26 cellular contexts compared by ENCODE assay signal in genomic region chr13:59979589-59979988, GRCh38.
DNase-seq lines count a peak whose midpoint lies in the region; ATAC-seq, FAIRE-seq and TF ChIP-seq lines count a peak whose summit lies in the region.
"Had no signal": no experiment of that assay in that cellular context is flagged by ENCODE, and none has a peak within 500 bp of the region (broad histone marks: within the 10 kb centered on the region; RNA-seq: fewer than 3 reads in every experiment).

No MANE protein-coding gene starts in this region.

- H3K9ac ChIP-seq in SK-N-MC (ENCODE audit: insufficient read length) = no peak overlapping the region
- H3K9ac ChIP-seq: BLaER1 treated with 17β-estradiol and CSF1 and Interleukin-3, amounts not matched to agents 10 nM and 100 nM had no signal

- no peak for ATAC-seq in naive thymus-derived CD4-positive, alpha-beta T cell
- ATAC-seq in HG03097 (IDR thresholded peaks at IDR 0.05; ENCODE audit: low FRiP score, unreplicated experiment) (no peak), GM21529 (IDR thresholded peaks at IDR 0.05; ENCODE audit: unreplicated experiment) (no peak)
- ATAC-seq: A549, GM12878, GM23338, HCT116 had no signal

- H3K36me3 Mint-ChIP-seq in CD4-positive, alpha-beta memory T cell = no peaks in the 10 kb centered on the region
- peaks cover 0 to 7% (median 0%) of the 10 kb centered on the region in 5 donors for H3K36me3 Mint-ChIP-seq in naive thymus-derived CD4-positive, alpha-beta T cell

- DNase-seq in CD4-positive, alpha-beta memory T cell = peak in 3 of 5 donors; percentile 7 to 22 (median 11)
- DNase-seq in SK-N-MC (ENCODE audit: low read depth, low spot score) = peak; percentile 56
- DNase-seq in naive thymus-derived CD4-positive, alpha-beta T cell = peak in 6 of 9 donors; percentile 8 to 59 (median 31)
- no peak for DNase-seq in tibial artery
- DNase-seq in HTR-8/SVneo (ENCODE audit: insufficient read length, low spot score) = no peak
- DNase-seq: 8988T, ACHN, AML-193, BE2C, DMS 273 treated with DMSO at 0.1 percent for 48 hours, DMS79, EL, GDM1, H9 had no signal

- H3K9me3 Mint-ChIP-seq in CD4-positive, alpha-beta memory T cell = no peaks in the 10 kb centered on the region
- H3K9me3 Mint-ChIP-seq in naive thymus-derived CD4-positive, alpha-beta T cell = no peaks in the 10 kb centered on the region
- H3K9me3 Mint-ChIP-seq: CD8-positive, alpha-beta memory T cell; GM23338; H9 had no signal

- intact Hi-C loops in CD4-positive, alpha-beta memory T cell (cut with micrococcal nuclease) = no loop called here
- intact Hi-C loops in naive thymus-derived CD4-positive, alpha-beta T cell (cut with micrococcal nuclease) = no loop called here
- intact Hi-C loops in tibial artery (cut with DNase I; ENCODE audit: low total_unique reads) = no loop called here

- H3K4me1 Mint-ChIP-seq in CD4-positive, alpha-beta memory T cell = no peaks in the 10 kb centered on the region
- peaks cover 0 to 16% (median 8%) of the 10 kb centered on the region in 7 donors for H3K4me1 Mint-ChIP-seq in naive thymus-derived CD4-positive, alpha-beta T cell
- H3K4me1 Mint-ChIP-seq: CD14-positive monocyte had no signal

- no peak for FAIRE-seq in HTR-8/SVneo (lab: Jason Lieb, UNC)
- FAIRE-seq: A549, D721Med, GM12878, GM19239 had no signal

- H3K4me3 ChIP-seq in CD4-positive, alpha-beta memory T cell (ENCODE audit: low read length in 2 of 2) = no peak overlapping the region
- H3K4me3 ChIP-seq in SK-N-MC (peak overlapping the region; percentile 25), tibial artery (no peak overlapping the region)
- no peak overlapping the region for H3K4me3 ChIP-seq in naive thymus-derived CD4-positive, alpha-beta T cell (ENCODE audit: low read length)
- H3K4me3 ChIP-seq: A549; BLaER1 treated with 17β-estradiol and CSF1 and Interleukin-3, amounts not matched to agents 10 nM and 100 nM; GM12878; GM23338 had no signal

- POLR2A ChIA-PET in CD4-positive, alpha-beta memory T cell (lab: Charles Lee; ENCODE audit: partially characterized antibody) = no interaction called here
- POLR2A ChIA-PET in naive thymus-derived CD4-positive, alpha-beta T cell (lab: Charles Lee) = no interaction called here

- no peak overlapping the region for H3K27ac Mint-ChIP-seq in CD4-positive, alpha-beta memory T cell
- peak overlapping the region in 5 of 9 donors; percentile 2 to 59 (median 12) for H3K27ac Mint-ChIP-seq in naive thymus-derived CD4-positive, alpha-beta T cell
- H3K27ac Mint-ChIP-seq: CD14-positive monocyte; CD8-positive, alpha-beta memory T cell; GM23338 had no signal

- no peaks in the 10 kb centered on the region for H3K27me3 Mint-ChIP-seq in CD4-positive, alpha-beta memory T cell
- peaks cover 0 to 4% (median 0%) of the 10 kb centered on the region in 5 donors for H3K27me3 Mint-ChIP-seq in naive thymus-derived CD4-positive, alpha-beta T cell
- H3K27me3 Mint-ChIP-seq: CD8-positive, alpha-beta memory T cell had no signal

- H3K9me3 ChIP-seq in CD4-positive, alpha-beta memory T cell (ENCODE audit: control insufficient read depth in 1 of 2, low read length in 2 of 2) = no peaks in the 10 kb centered on the region
- H3K9me3 ChIP-seq in KOPT-K1 (ENCODE audit: insufficient read depth, low read length, poor library complexity, severe bottlenecking) (no peaks in the 10 kb centered on the region), SK-N-MC (ENCODE audit: low read depth, low read length) (no peaks in the 10 kb centered on the region), tibial artery (no peaks in the 10 kb centered on the region)
- no peaks in the 10 kb centered on the region for H3K9me3 ChIP-seq in naive thymus-derived CD4-positive, alpha-beta T cell (ENCODE audit: control insufficient read depth in 2 of 3, low read length in 3 of 3)
- H3K9me3 ChIP-seq: A549; BE2C; BLaER1 treated with 17β-estradiol and CSF1 and Interleukin-3, amounts not matched to agents 10 nM and 100 nM had no signal

- no peaks in the 10 kb centered on the region for H3K36me3 ChIP-seq in CD4-positive, alpha-beta memory T cell (ENCODE audit: insufficient read depth, low read length)
- H3K36me3 ChIP-seq in KOPT-K1 (ENCODE audit: insufficient read depth, low read length) = peaks cover 26% of the 10 kb centered on the region
- H3K36me3 ChIP-seq in SK-N-MC (ENCODE audit: insufficient read depth, low read length) = peaks cover 6% of the 10 kb centered on the region
- H3K36me3 ChIP-seq in naive thymus-derived CD4-positive, alpha-beta T cell (ENCODE audit: control insufficient read depth in 2 of 3, insufficient read depth in 3 of 3, low read length in 3 of 3) = no peaks in the 10 kb centered on the region
- H3K36me3 ChIP-seq in tibial artery = no peaks in the 10 kb centered on the region
- H3K36me3 ChIP-seq: BE2C had no signal

- no peak overlapping the region for H3K27ac ChIP-seq in CD4-positive, alpha-beta memory T cell (ENCODE audit: low read depth, low read length)
- H3K27ac ChIP-seq in KOPT-K1 (ENCODE audit: low read depth, low read length, poor library complexity, severe bottlenecking) (peak overlapping the region; percentile 4), SK-N-MC (peak overlapping the region; percentile 77), tibial artery (no peak overlapping the region)
- H3K27ac ChIP-seq in naive thymus-derived CD4-positive, alpha-beta T cell (ENCODE audit: low read depth, low read length) = no peak overlapping the region
- H3K27ac ChIP-seq: A549; BLaER1 treated with 17β-estradiol and CSF1 and Interleukin-3, amounts not matched to agents 10 nM and 100 nM had no signal

- H3K4me1 ChIP-seq in CD4-positive, alpha-beta memory T cell (ENCODE audit: insufficient read depth, low read length) = no peaks in the 10 kb centered on the region
- no peaks in the 10 kb centered on the region for H3K4me1 ChIP-seq in naive thymus-derived CD4-positive, alpha-beta T cell (ENCODE audit: control insufficient read depth in 2 of 2, insufficient read depth in 2 of 2, low read length in 2 of 2)
- no peaks in the 10 kb centered on the region for H3K4me1 ChIP-seq in tibial artery
- H3K4me1 ChIP-seq: A549; BLaER1 treated with 17β-estradiol and CSF1 and Interleukin-3, amounts not matched to agents 10 nM and 100 nM had no signal

- CTCF ChIA-PET in CD4-positive, alpha-beta memory T cell (lab: Charles Lee; ENCODE audit: partially characterized antibody) = no interaction called here
- CTCF ChIA-PET in naive thymus-derived CD4-positive, alpha-beta T cell (lab: Charles Lee) = no interaction called here

- H3K27me3 ChIP-seq in CD4-positive, alpha-beta memory T cell (ENCODE audit: insufficient read depth, low read length) = no peaks in the 10 kb centered on the region
- H3K27me3 ChIP-seq in naive thymus-derived CD4-positive, alpha-beta T cell (ENCODE audit: control insufficient read depth in 2 of 2, insufficient read depth in 2 of 2, low read length in 2 of 2) = no peaks in the 10 kb centered on the region
- no peaks in the 10 kb centered on the region for H3K27me3 ChIP-seq in tibial artery
- H3K27me3 ChIP-seq: BE2C; BLaER1 treated with 17β-estradiol and CSF1 and Interleukin-3, amounts not matched to agents 10 nM and 100 nM had no signal

- H3K4me3 Mint-ChIP-seq in CD4-positive, alpha-beta memory T cell = no peak overlapping the region
- peak overlapping the region in 2 of 10 donors; percentile 12 to 14 for H3K4me3 Mint-ChIP-seq in naive thymus-derived CD4-positive, alpha-beta T cell
- H3K4me3 Mint-ChIP-seq: CD14-positive monocyte; CD8-positive, alpha-beta memory T cell; GM23338; H9 had no signal

- TF ChIP-seq CTCF in tibial artery (IDR thresholded peaks at IDR 0.05) = no peak

Comparison
In these comparisons a context has a peak if more than half of its experiments do, and no peak if none do; other contexts are left out.
1. DNase-seq: peak in CD4-positive, alpha-beta memory T cell (3 of 5), SK-N-MC (single experiment) and naive thymus-derived CD4-positive, alpha-beta T cell (6 of 9); none in tibial artery (0 of 2) and HTR-8/SVneo (single experiment).
2. H3K27ac ChIP-seq: peak in KOPT-K1 (single experiment) and SK-N-MC (single experiment); none in CD4-positive, alpha-beta memory T cell (single experiment), naive thymus-derived CD4-positive, alpha-beta T cell (single experiment) and tibial artery (0 of 2).
3. H3K27ac Mint-ChIP-seq: peak in naive thymus-derived CD4-positive, alpha-beta T cell (5 of 9); none in CD4-positive, alpha-beta memory T cell (0 of 7).